9 cellular contexts compared by ENCODE assay signal in the genomic region with DNA sequence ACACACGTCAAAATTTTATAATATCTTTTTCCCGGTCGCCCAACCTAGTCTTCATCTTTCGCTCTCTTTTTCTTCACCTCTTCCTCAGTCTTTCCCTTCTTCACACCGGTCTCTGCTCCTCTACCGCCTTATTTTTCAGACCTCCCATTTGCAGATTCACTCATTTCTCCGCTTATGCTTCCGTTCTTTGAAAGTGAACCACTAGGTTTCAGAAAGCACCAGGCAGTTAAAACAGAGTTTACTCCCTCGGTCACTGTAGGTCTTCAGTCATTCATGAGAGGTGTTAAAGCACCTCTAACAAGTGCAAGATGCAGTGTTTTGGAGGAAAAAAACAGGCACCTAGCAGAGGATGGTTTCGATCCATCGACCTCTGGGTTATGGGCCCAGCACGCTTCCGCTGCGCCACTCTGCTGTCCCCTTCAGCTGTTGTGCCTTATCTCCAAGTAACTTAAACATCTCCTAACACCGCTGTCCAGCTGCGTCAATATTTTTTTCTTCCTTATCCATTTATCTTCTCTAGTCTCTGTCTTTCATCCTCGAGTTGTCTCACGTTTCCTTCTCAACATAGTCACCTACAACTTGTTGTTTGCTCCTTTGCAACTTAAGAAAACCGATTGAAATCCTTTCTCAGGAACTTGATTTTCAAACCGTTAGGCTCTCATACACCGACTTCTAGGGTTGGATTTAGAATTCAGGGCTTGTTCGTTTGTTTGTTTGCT.
DNase-seq lines count a peak whose midpoint lies in the region; ATAC-seq and TF ChIP-seq lines count a peak whose summit lies in the region.
"Had no signal": no experiment of that assay in that cellular context is flagged by ENCODE, and none has a peak within 500 bp of the region (broad histone marks: within the 10 kb centered on the region; RNA-seq: fewer than 3 reads in every experiment).

No MANE protein-coding gene starts in this region.

- H3K36me3 Mint-ChIP-seq in GM23338 (ENCODE audit: low read depth) = no peaks in the 10 kb centered on the region

- H3K27ac ChIP-seq in GM23338 (ENCODE audit: low read depth) (no peak overlapping the region), HUES6 (ENCODE audit: low read depth, low read length) (no peak overlapping the region)

- H3K4me3 Mint-ChIP-seq in GM23338 = no peak overlapping the region

- H3K79me2 ChIP-seq in GM23338 (replicated peaks; ENCODE audit: insufficient read depth) = no peaks in the 10 kb centered on the region

- H3K9me3 Mint-ChIP-seq in GM23338 = no peaks in the 10 kb centered on the region

- intact Hi-C loops in sciatic nerve (cut with DNase I) = no loop called here

- DNase-seq in activated T-cell treated with anti-CD3 and anti-CD28 coated beads for 48 hours (ENCODE audit: low read depth) (peak; percentile 54), GM23338 (ENCODE audit: low spot score) (peak; percentile 85), SKM-1 (lab: John Stamatoyannopoulos, UW; ENCODE audit: unreplicated experiment) (peak; percentile 83), epithelial cell of proximal tubule (ENCODE audit: low read depth) (no peak), sciatic nerve (ENCODE audit: low spot score) (no peak)
- DNase-seq in activated T-cell treated with anti-CD3 and anti-CD28 coated beads, Interleukin-2, amount 50 U/mL, for 1 hour = no peak
- DNase-seq in stimulated activated CD4-positive, alpha-beta T cell treated with anti-CD3 and anti-CD28 coated beads, Interleukin-12 subunit alpha, Interleukin-12 subunit beta, amount 100 ng/mL, for 24 hours (ENCODE audit: low read depth in 2 of 2) = peak; percentile 31 to 46

- no peaks in the 10 kb centered on the region for H4K20me1 ChIP-seq in GM23338 (replicated peaks; ENCODE audit: insufficient read depth)

- H3K9me3 ChIP-seq in HUES6 (ENCODE audit: control insufficient read depth, insufficient read depth, low read depth, low read length) = no peaks in the 10 kb centered on the region

- TF ChIP-seq CTCF in GM23338 (conservative IDR thresholded peaks at IDR 0.05; ENCODE audit: low read depth in 2 of 2) (no peak), epithelial cell of proximal tubule (conservative IDR thresholded peaks at IDR 0.05; ENCODE audit: low read depth, low read length) (no peak)

- ATAC-seq in GM23338 (peak; percentile 94), sciatic nerve (no peak)

- H3K4me2 ChIP-seq in GM23338 = peak overlapping the region; percentile 98

- no peaks in the 10 kb centered on the region for H3K9me2 ChIP-seq in GM23338 (ENCODE audit: insufficient read depth)

- peaks cover 7% of the 10 kb centered on the region; the same call in 2 of the 3 replicates for H3K4me1 Mint-ChIP-seq in GM23338

- no peak overlapping the region for H3K27ac Mint-ChIP-seq in GM23338

- 0 out of 2 replicates have a peak, but pooled peaks cover 4% of the 10 kb centered on the region for H3F3A ChIP-seq in GM23338 (replicated peaks; ENCODE audit: low read depth)

- H3K4me1 ChIP-seq in GM23338 (ENCODE audit: insufficient read depth) = no peaks in the 10 kb centered on the region
- no peaks in the 10 kb centered on the region for H3K4me1 ChIP-seq in HUES6 (ENCODE audit: control insufficient read depth, insufficient read depth, low read length)

- H3K27me3 ChIP-seq in GM23338 (ENCODE audit: insufficient read depth) (peaks cover 27% of the 10 kb centered on the region), HUES6 (ENCODE audit: control insufficient read depth, insufficient read depth, low read length) (peaks cover 18% of the 10 kb centered on the region)

- peak overlapping the region; percentile 89 for H3K4me3 ChIP-seq in GM23338
- peak overlapping the region; percentile 75 for H3K4me3 ChIP-seq in HUES6 (ENCODE audit: low read depth, low read length)
- peak overlapping the region; percentile 49 for H3K4me3 ChIP-seq in epithelial cell of proximal tubule (ENCODE audit: low read depth, low read length)
- H3K4me3 ChIP-seq: lung had no signal

- H3K9ac ChIP-seq in HUES6 (ENCODE audit: low read length) = no peak overlapping the region

- H3K36me3 ChIP-seq in GM23338 (ENCODE audit: insufficient read depth) (no peaks in the 10 kb centered on the region), HUES6 (ENCODE audit: control insufficient read depth, insufficient read depth, low read length) (no peaks in the 10 kb centered on the region)

- peak overlapping the region; percentile 96 for H2AFZ ChIP-seq in GM23338

- H3K27me3 Mint-ChIP-seq in GM23338 (ENCODE audit: insufficient read depth, low read depth, poor library complexity) = peaks cover 3% of the 10 kb centered on the region

TF ChIP-seq in GM23338, 12 proteins besides CTCF, POLR2A, EP300 and RAD21 (continues in another document):
- no peak for TF ChIP-seq ZNF331 (CRISPR knock-in tag; IDR thresholded peaks at IDR 0.05; ENCODE audit: low read depth)
- TF ChIP-seq CREB1 (CRISPR knock-in tag; IDR thresholded peaks at IDR 0.05; ENCODE audit: low read depth) = 0 out of 2 replicates have a peak, but pooled peaks have one; percentile 29
- TF ChIP-seq, protein P1, sequence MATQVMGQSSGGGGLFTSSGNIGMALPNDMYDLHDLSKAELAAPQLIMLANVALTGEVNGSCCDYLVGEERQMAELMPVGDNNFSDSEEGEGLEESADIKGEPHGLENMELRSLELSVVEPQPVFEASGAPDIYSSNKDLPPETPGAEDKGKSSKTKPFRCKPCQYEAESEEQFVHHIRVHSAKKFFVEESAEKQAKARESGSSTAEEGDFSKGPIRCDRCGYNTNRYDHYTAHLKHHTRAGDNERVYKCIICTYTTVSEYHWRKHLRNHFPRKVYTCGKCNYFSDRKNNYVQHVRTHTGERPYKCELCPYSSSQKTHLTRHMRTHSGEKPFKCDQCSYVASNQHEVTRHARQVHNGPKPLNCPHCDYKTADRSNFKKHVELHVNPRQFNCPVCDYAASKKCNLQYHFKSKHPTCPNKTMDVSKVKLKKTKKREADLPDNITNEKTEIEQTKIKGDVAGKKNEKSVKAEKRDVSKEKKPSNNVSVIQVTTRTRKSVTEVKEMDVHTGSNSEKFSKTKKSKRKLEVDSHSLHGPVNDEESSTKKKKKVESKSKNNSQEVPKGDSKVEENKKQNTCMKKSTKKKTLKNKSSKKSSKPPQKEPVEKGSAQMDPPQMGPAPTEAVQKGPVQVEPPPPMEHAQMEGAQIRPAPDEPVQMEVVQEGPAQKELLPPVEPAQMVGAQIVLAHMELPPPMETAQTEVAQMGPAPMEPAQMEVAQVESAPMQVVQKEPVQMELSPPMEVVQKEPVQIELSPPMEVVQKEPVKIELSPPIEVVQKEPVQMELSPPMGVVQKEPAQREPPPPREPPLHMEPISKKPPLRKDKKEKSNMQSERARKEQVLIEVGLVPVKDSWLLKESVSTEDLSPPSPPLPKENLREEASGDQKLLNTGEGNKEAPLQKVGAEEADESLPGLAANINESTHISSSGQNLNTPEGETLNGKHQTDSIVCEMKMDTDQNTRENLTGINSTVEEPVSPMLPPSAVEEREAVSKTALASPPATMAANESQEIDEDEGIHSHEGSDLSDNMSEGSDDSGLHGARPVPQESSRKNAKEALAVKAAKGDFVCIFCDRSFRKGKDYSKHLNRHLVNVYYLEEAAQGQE (IDR thresholded peaks at IDR 0.05; ENCODE audit: unreplicated experiment) = peak; percentile 44
- TF ChIP-seq EZH2 (IDR thresholded peaks at IDR 0.05; ENCODE audit: low read depth, unreplicated experiment) = no peak
- TF ChIP-seq, protein P2, sequence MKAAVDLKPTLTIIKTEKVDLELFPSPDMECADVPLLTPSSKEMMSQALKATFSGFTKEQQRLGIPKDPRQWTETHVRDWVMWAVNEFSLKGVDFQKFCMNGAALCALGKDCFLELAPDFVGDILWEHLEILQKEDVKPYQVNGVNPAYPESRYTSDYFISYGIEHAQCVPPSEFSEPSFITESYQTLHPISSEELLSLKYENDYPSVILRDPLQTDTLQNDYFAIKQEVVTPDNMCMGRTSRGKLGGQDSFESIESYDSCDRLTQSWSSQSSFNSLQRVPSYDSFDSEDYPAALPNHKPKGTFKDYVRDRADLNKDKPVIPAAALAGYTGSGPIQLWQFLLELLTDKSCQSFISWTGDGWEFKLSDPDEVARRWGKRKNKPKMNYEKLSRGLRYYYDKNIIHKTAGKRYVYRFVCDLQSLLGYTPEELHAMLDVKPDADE (IDR thresholded peaks at IDR 0.05) = peak; percentile 58; the same call in 1 of the 2 replicates
- no peak for TF ChIP-seq ZNF114 (CRISPR knock-in tag; IDR thresholded peaks at IDR 0.05)
- no peak; the same call in 1 of the 2 replicates for TF ChIP-seq NANOG (IDR thresholded peaks at IDR 0.05; ENCODE audit: borderline replicate concordance)
- TF ChIP-seq JUNB (IDR thresholded peaks at IDR 0.05; ENCODE audit: unreplicated experiment) = no peak
- TF ChIP-seq STAT1 (IDR thresholded peaks at IDR 0.05; ENCODE audit: unreplicated experiment) = no peak
- TF ChIP-seq POLR2AphosphoS5 (IDR thresholded peaks at IDR 0.05; ENCODE audit: low read depth) = no peak
- TF ChIP-seq EZH2phosphoT487 (IDR thresholded peaks at IDR 0.05; ENCODE audit: unreplicated experiment) = no peak

Comparison
In these comparisons a context has a peak if more than half of its experiments do, and no peak if none do; other contexts are left out.
1. DNase-seq: peak in activated T-cell treated with anti-CD3 and anti-CD28 coated beads for 48 hours (single experiment), GM23338 (single experiment), SKM-1 (single experiment) and stimulated activated CD4-positive, alpha-beta T cell treated with anti-CD3 and anti-CD28 coated beads, Interleukin-12 subunit alpha, Interleukin-12 subunit beta, amount 100 ng/mL, for 24 hours (2 of 2); none in activated T-cell treated with anti-CD3 and anti-CD28 coated beads, Interleukin-2, amount 50 U/mL, for 1 hour (single experiment), epithelial cell of proximal tubule (single experiment) and sciatic nerve (single experiment).
2. Peak in every context shown above with its lines, with median percentiles within 50 percentile points of each other: H3K4me3 ChIP-seq.